ENCODE assay signal across 25 cellular contexts in the genomic region with DNA sequence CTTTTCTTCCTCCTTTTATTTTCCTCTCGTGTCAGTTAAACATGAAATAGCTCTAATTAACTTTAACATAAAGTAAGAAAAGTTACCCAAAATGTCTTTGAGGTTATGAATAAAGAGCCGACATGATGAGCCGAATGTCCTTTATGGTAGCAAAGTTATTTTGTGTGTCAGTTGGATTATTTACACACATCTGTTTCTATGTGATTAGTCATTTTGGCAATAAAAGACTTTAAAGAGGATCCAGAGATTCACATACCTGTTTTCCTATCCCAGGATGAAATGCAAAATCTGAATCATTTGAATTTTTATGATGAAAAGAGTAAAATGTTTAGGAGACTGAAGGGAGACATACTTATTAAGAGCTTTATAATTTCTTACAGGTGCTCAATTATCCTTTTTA.
"Had no signal": no experiment of that assay in that cellular context is flagged by ENCODE, and none has a peak within 500 bp of the region (broad histone marks: within the 10 kb centered on the region; RNA-seq: fewer than 3 reads in every experiment).

No MANE protein-coding gene starts in this region.

- DNase-seq: activated CD4-positive, alpha-beta T cell treated with anti-CD3 and anti-CD28 coated beads for 1 hour; activated CD4-positive, alpha-beta T cell treated with anti-CD3 and anti-CD28 coated beads, Interleukin-2, amount 50 U/mL, for 1 hour; activated CD8-positive, alpha-beta T cell treated with anti-CD3 and anti-CD28 coated beads, Interleukin-2, amount 10 ng/mL, durations not matched to agents 7 days and 5 days; activated gamma-delta T cell; activated naive CD4-positive, alpha-beta T cell treated with anti-CD3 and anti-CD28 coated beads, Interleukin-2, amount 50 U/mL, for 16 hours; activated naive CD8-positive, alpha-beta T cell treated with anti-CD3 and anti-CD28 coated beads, Interleukin-2, amount 50 U/mL, for 24 hours; effector memory CD4-positive, alpha-beta T cell; glutamatergic neuron; hippocampal formation; left ventricle myocardium superior; midbrain; stimulated activated CD4-positive, alpha-beta T cell treated with anti-CD3 and anti-CD28 coated beads, Interleukin-15, amount 100 ng/mL, for 24 hours; stomach; trophoblast cell; WERI-Rb-1 had no signal

- H3K9me3 Mint-ChIP-seq: activated T-helper 1 cell treated with anti-CD3 and anti-CD28 coated beads, Interleukin-12 subunit alpha, Interleukin-12 subunit beta, Interleukin-2, Interleukin-4 antibody, amounts not matched to agents 30 ng/mL and 10 ng/mL and 1 ng/mL, durations not matched to agents 14 hours and 24 hours and 36 hours; natural killer cell treated with Interleukin-12 subunit alpha and Interleukin-12 subunit beta and Interleukin-15 and Interleukin-18, amount 100 ng/mL, for 72 hours; T-helper 2 cell treated with Interferon-gamma antibody and Interleukin-4, amounts not matched to agents 5 μg/mL and 100 μg/mL, for 36 hours had no signal

- ATAC-seq: activated CD8-positive, alpha-beta T cell treated with anti-CD3 and anti-CD28 coated beads, Interleukin-2, amount 10 ng/mL, durations not matched to agents 7 days and 5 days; activated naive CD8-positive, alpha-beta T cell treated with anti-CD3 and anti-CD28 coated beads, Interleukin-2, amount 50 U/mL, for 24 hours; esophagus mucosa; left ventricle myocardium superior; natural killer cell treated with Interleukin-12 subunit alpha and Interleukin-12 subunit beta and Interleukin-15 and Interleukin-18, amount 100 ng/mL, for 72 hours; sciatic nerve; stimulated activated memory B cell treated with anti-CD40 and anti-IgM and Interleukin-4, amounts not matched to agents 10 μg/mL and 1 μg/mL and 100 μg/mL, for 72 hours had no signal

- H3K4me1 Mint-ChIP-seq: activated naive CD8-positive, alpha-beta T cell treated with anti-CD3 and anti-CD28 coated beads, Interleukin-2, amount 50 U/mL, for 24 hours had no signal

- H3K27me3 Mint-ChIP-seq: activated naive CD8-positive, alpha-beta T cell treated with anti-CD3 and anti-CD28 coated beads, Interleukin-2, amount 50 U/mL, for 24 hours; natural killer cell treated with Interleukin-12 subunit alpha and Interleukin-12 subunit beta and Interleukin-15 and Interleukin-18, amount 100 ng/mL, for 72 hours; stimulated activated memory B cell treated with anti-CD40 and anti-IgM and Interleukin-4, amounts not matched to agents 10 μg/mL and 1 μg/mL and 100 μg/mL, for 72 hours had no signal

- H3K4me3 Mint-ChIP-seq: activated CD8-positive, alpha-beta T cell treated with anti-CD3 and anti-CD28 coated beads, Interleukin-2, amount 10 ng/mL, durations not matched to agents 7 days and 5 days; activated naive CD8-positive, alpha-beta T cell treated with anti-CD3 and anti-CD28 coated beads, Interleukin-2, amount 50 U/mL, for 24 hours; activated T-helper 1 cell treated with anti-CD3 and anti-CD28 coated beads, Interleukin-12 subunit alpha, Interleukin-12 subunit beta, Interleukin-2, Interleukin-4 antibody, amounts not matched to agents 30 ng/mL and 10 ng/mL and 1 ng/mL, durations not matched to agents 14 hours and 24 hours and 36 hours; natural killer cell treated with Interleukin-12 subunit alpha and Interleukin-12 subunit beta and Interleukin-15 and Interleukin-18, amount 100 ng/mL, for 72 hours; stimulated activated memory B cell treated with anti-CD40 and anti-IgM and Interleukin-4, amounts not matched to agents 10 μg/mL and 1 μg/mL and 100 μg/mL, for 72 hours; T-helper 2 cell treated with Interferon-gamma antibody and Interleukin-4, amounts not matched to agents 5 μg/mL and 100 μg/mL, for 36 hours had no signal

- H3K27ac ChIP-seq: body of pancreas, neutrophil, vagina, WERI-Rb-1 had no signal

- FAIRE-seq: frontal cortex had no signal

- H3K27ac Mint-ChIP-seq: activated CD8-positive, alpha-beta T cell treated with anti-CD3 and anti-CD28 coated beads, Interleukin-2, amount 10 ng/mL, durations not matched to agents 7 days and 5 days; activated naive CD8-positive, alpha-beta T cell treated with anti-CD3 and anti-CD28 coated beads, Interleukin-2, amount 50 U/mL, for 24 hours; activated T-helper 1 cell treated with anti-CD3 and anti-CD28 coated beads, Interleukin-12 subunit alpha, Interleukin-12 subunit beta, Interleukin-2, Interleukin-4 antibody, amounts not matched to agents 30 ng/mL and 10 ng/mL and 1 ng/mL, durations not matched to agents 14 hours and 24 hours and 36 hours; natural killer cell treated with Interleukin-12 subunit alpha and Interleukin-12 subunit beta and Interleukin-15 and Interleukin-18, amount 100 ng/mL, for 72 hours; stimulated activated memory B cell treated with anti-CD40 and anti-IgM and Interleukin-4, amounts not matched to agents 10 μg/mL and 1 μg/mL and 100 μg/mL, for 72 hours; T-helper 2 cell treated with Interferon-gamma antibody and Interleukin-4, amounts not matched to agents 5 μg/mL and 100 μg/mL, for 36 hours had no signal
